8 cellular contexts compared by ENCODE assay signal in the genomic region with DNA sequence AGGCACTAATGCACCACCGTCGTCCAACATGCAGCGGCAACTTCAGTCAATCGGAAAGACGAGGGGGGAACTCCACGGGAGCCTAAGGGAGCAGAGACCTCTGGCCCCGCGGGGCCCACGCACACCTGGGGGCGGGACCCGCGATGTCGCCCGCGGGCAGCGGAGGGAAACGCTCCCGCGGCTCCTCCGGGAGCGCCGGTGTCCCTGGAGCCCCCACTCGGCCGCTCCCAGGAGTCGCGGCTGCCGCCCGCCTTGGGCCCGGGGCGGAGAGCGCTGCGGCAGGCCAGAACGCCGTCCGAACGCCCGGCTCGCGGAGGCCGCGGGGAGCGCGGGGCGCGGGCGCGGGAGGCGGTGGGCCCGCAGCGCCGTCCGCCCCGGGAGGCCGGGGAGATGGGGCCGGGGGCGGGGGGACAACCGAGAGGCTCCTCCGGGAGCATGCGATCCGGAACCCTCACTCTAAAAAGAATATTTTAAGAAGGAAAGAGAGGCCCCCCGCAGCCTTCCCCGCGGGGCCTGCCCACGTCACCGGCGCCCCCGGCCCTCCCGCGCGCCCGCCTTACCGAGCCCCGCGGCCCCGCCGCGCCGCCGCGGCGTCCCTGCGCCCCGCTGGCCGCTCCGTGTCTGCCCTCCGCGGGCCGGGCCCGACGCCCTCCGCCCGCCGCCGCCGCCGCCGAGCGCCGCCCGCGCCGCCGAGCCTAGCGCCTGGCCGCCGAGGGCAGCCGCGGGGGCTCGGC.
DNase-seq lines count a peak whose midpoint lies in the region; ATAC-seq lines count a peak whose summit lies in the region.

No MANE protein-coding gene starts in this region.

- H3K27me3 ChIP-seq in HUES48 (ENCODE audit: control insufficient read depth, insufficient read depth, low read length) (peaks cover 9% of the 10 kb centered on the region), rectal smooth muscle tissue (ENCODE audit: control insufficient read depth, insufficient read depth, low read length) (no peaks in the 10 kb centered on the region)

- intact Hi-C loops in activated CD4-positive, alpha-beta T cell treated with anti-CD3 and anti-CD28 coated beads for 36 hours (cut with DNase I, micrococcal nuclease): loop anchor here (1.0 to 10.0 kb wide), 7 partner anchors 161 to 1639 kb away; partner anchors contain the start of genes NFRKB (in 1 of the 2), PRDM10 (in 1 of the 2), SNX19 (in 1 of the 2) and ZBTB44 (in 1 of the 2)
- intact Hi-C loops in activated T-helper 2 cell treated with anti-CD3 and anti-CD28 coated beads, Interferon-gamma antibody, Interleukin-2, Interleukin-4, amounts not matched to agents 10 μg/mL and 5 μg/mL and 100 μg/mL, durations not matched to agents 14 hours and 24 hours and 36 hours (cut with micrococcal nuclease): no loop called here
- intact Hi-C loops in left ventricle myocardium superior (cut with micrococcal nuclease) (no loop called here), posterior vena cava (cut with DNase I) (no loop called here)

- peak overlapping the region; percentile 60 for H3K4me3 ChIP-seq in HUES48 (ENCODE audit: low read depth, low read length)
- H3K4me3 ChIP-seq in rectal smooth muscle tissue (ENCODE audit: low read length): peak overlapping the region; percentile 72

- CTCF ChIA-PET in activated CD4-positive, alpha-beta T cell treated with anti-CD3 and anti-CD28 coated beads for 36 hours (lab: Charles Lee): interaction anchor here (0.7 to 1.2 kb wide), 2 partner anchors 10 to 160 kb away, joined by 3 to 5 read pairs; no protein-coding TSS in a partner anchor

- peaks cover 44% of the 10 kb centered on the region for H3K4me1 Mint-ChIP-seq in activated CD4-positive, alpha-beta T cell treated with anti-CD3 and anti-CD28 coated beads for 36 hours
- peaks cover 38% of the 10 kb centered on the region for H3K4me1 Mint-ChIP-seq in activated T-helper 2 cell treated with anti-CD3 and anti-CD28 coated beads, Interferon-gamma antibody, Interleukin-2, Interleukin-4, amounts not matched to agents 10 μg/mL and 5 μg/mL and 100 μg/mL, durations not matched to agents 14 hours and 24 hours and 36 hours (ENCODE audit: low read depth)

- H3K9ac ChIP-seq in HUES48 (ENCODE audit: low read depth, low read length) (no peak overlapping the region; the same call in 1 of the 2 replicates), rectal smooth muscle tissue (ENCODE audit: low read length) (no peak overlapping the region)

- peaks cover 56% of the 10 kb centered on the region for H3K4me1 ChIP-seq in HUES48 (ENCODE audit: control insufficient read depth, insufficient read depth, low read length)
- peaks cover 5% of the 10 kb centered on the region for H3K4me1 ChIP-seq in rectal smooth muscle tissue (ENCODE audit: control insufficient read depth, insufficient read depth, low read length)

- H3K4me3 Mint-ChIP-seq in activated CD4-positive, alpha-beta T cell treated with anti-CD3 and anti-CD28 coated beads for 36 hours: peak overlapping the region; percentile 78
- H3K4me3 Mint-ChIP-seq in activated T-helper 2 cell treated with anti-CD3 and anti-CD28 coated beads, Interferon-gamma antibody, Interleukin-2, Interleukin-4, amounts not matched to agents 10 μg/mL and 5 μg/mL and 100 μg/mL, durations not matched to agents 14 hours and 24 hours and 36 hours (ENCODE audit: low read depth): peak overlapping the region; percentile 82

- no peaks in the 10 kb centered on the region for H3K36me3 Mint-ChIP-seq in activated CD4-positive, alpha-beta T cell treated with anti-CD3 and anti-CD28 coated beads for 36 hours (ENCODE audit: low read depth)
- H3K36me3 Mint-ChIP-seq in activated T-helper 2 cell treated with anti-CD3 and anti-CD28 coated beads, Interferon-gamma antibody, Interleukin-2, Interleukin-4, amounts not matched to agents 10 μg/mL and 5 μg/mL and 100 μg/mL, durations not matched to agents 14 hours and 24 hours and 36 hours (ENCODE audit: low read depth): no peaks in the 10 kb centered on the region

- peak overlapping the region; percentile 63 for H3K27ac Mint-ChIP-seq in activated CD4-positive, alpha-beta T cell treated with anti-CD3 and anti-CD28 coated beads for 36 hours
- peak overlapping the region; percentile 55 for H3K27ac Mint-ChIP-seq in activated T-helper 2 cell treated with anti-CD3 and anti-CD28 coated beads, Interferon-gamma antibody, Interleukin-2, Interleukin-4, amounts not matched to agents 10 μg/mL and 5 μg/mL and 100 μg/mL, durations not matched to agents 14 hours and 24 hours and 36 hours

- H3K36me3 ChIP-seq in HUES48 (ENCODE audit: control insufficient read depth, insufficient read depth, low read length) (no peaks in the 10 kb centered on the region), rectal smooth muscle tissue (ENCODE audit: control insufficient read depth, insufficient read depth, low read length) (no peaks in the 10 kb centered on the region)

- POLR2A ChIA-PET in activated CD4-positive, alpha-beta T cell treated with anti-CD3 and anti-CD28 coated beads for 36 hours (lab: Charles Lee): no interaction called here

- peaks cover 17% of the 10 kb centered on the region for H3K27me3 Mint-ChIP-seq in activated CD4-positive, alpha-beta T cell treated with anti-CD3 and anti-CD28 coated beads for 36 hours
- H3K27me3 Mint-ChIP-seq in activated T-helper 2 cell treated with anti-CD3 and anti-CD28 coated beads, Interferon-gamma antibody, Interleukin-2, Interleukin-4, amounts not matched to agents 10 μg/mL and 5 μg/mL and 100 μg/mL, durations not matched to agents 14 hours and 24 hours and 36 hours (ENCODE audit: low read depth): peaks cover 42% of the 10 kb centered on the region

- peak; percentile 39 for DNase-seq in activated CD4-positive, alpha-beta T cell treated with anti-CD3 and anti-CD28 coated beads for 36 hours
- no peak for DNase-seq in activated CD4-positive, alpha-beta T cell treated with anti-CD3 and anti-CD28 coated beads, Interleukin-2, amount 50 U/mL, for 4 hours
- DNase-seq in activated T-helper 2 cell treated with anti-CD3 and anti-CD28 coated beads, Interferon-gamma antibody, Interleukin-2, Interleukin-4, amounts not matched to agents 10 μg/mL and 5 μg/mL and 100 μg/mL, durations not matched to agents 14 hours and 24 hours and 36 hours (ENCODE audit: low spot score): no peak
- DNase-seq in left ventricle myocardium superior: peak; percentile 46
- no peak for DNase-seq in posterior vena cava (ENCODE audit: low spot score)
- DNase-seq in NCI-H446 (lab: John Stamatoyannopoulos, UW): no peak

- no peaks in the 10 kb centered on the region for H3K9me3 ChIP-seq in HUES48 (ENCODE audit: control insufficient read depth, insufficient read depth, low read length)

- no peak for ATAC-seq in activated CD4-positive, alpha-beta T cell treated with anti-CD3 and anti-CD28 coated beads for 36 hours
- ATAC-seq in left ventricle myocardium superior: peak; percentile 39

- no peaks in the 10 kb centered on the region for H3K9me3 Mint-ChIP-seq in activated CD4-positive, alpha-beta T cell treated with anti-CD3 and anti-CD28 coated beads for 36 hours (ENCODE audit: low read depth)
- no peaks in the 10 kb centered on the region for H3K9me3 Mint-ChIP-seq in activated T-helper 2 cell treated with anti-CD3 and anti-CD28 coated beads, Interferon-gamma antibody, Interleukin-2, Interleukin-4, amounts not matched to agents 10 μg/mL and 5 μg/mL and 100 μg/mL, durations not matched to agents 14 hours and 24 hours and 36 hours

- no peak overlapping the region for H3K27ac ChIP-seq in HUES48 (ENCODE audit: low read depth, low read length)
- no peak overlapping the region for H3K27ac ChIP-seq in rectal smooth muscle tissue (ENCODE audit: low read depth, low read length)

Comparison
In these comparisons a context has a peak if more than half of its experiments do, and no peak if none do; other contexts are left out.
1. DNase-seq: peak in activated CD4-positive, alpha-beta T cell treated with anti-CD3 and anti-CD28 coated beads for 36 hours (single experiment) and left ventricle myocardium superior (single experiment); none in activated CD4-positive, alpha-beta T cell treated with anti-CD3 and anti-CD28 coated beads, Interleukin-2, amount 50 U/mL, for 4 hours (0 of 2), activated T-helper 2 cell treated with anti-CD3 and anti-CD28 coated beads, Interferon-gamma antibody, Interleukin-2, Interleukin-4, amounts not matched to agents 10 μg/mL and 5 μg/mL and 100 μg/mL, durations not matched to agents 14 hours and 24 hours and 36 hours (single experiment), posterior vena cava (single experiment) and NCI-H446 (0 of 2).
2. intact Hi-C loops: an anchor here in activated CD4-positive, alpha-beta T cell treated with anti-CD3 and anti-CD28 coated beads for 36 hours (1.0 to 10.0 kb wide); none called in activated T-helper 2 cell treated with anti-CD3 and anti-CD28 coated beads, Interferon-gamma antibody, Interleukin-2, Interleukin-4, amounts not matched to agents 10 μg/mL and 5 μg/mL and 100 μg/mL, durations not matched to agents 14 hours and 24 hours and 36 hours, left ventricle myocardium superior and posterior vena cava.